In the genomic region with DNA sequence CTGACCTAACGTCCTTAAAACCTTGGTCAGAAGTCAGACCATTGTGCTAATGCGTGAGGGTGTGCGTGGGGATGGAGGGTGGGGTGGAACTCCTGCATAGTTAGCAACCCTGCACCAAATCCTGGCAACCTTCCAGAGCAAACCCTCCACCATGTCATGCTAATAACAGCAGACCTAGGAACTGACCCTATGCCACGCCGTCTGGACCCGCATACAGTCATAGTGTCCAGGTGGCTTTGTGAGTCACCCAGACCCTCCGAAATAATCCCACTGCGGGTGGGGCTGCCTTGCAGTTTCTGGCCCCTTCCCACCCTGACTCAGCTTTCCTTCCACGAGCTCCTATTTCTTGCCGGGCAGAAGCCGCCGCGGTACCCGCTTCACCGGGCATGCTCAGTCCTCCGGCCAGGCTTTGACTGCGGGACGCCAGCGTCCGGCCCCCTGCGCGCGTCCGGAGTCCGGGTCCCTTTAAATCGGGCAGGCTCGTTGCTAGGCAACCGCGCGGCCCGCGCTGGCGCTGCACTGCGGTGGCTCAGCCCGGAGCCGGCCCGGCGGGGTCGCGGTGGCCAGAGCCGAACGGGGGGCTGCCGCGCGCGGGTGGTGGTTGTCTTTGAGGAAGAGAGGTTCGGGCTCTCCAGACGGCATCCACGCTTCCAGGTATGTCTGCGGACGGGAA, we compare ENCODE assay signal across 8 cellular contexts.
DNase-seq lines count a peak whose midpoint lies in the region; ATAC-seq, FAIRE-seq and TF ChIP-seq lines count a peak whose summit lies in the region.

Gene CCDC160 (plus strand): TSS at position 493 of the 673 bp plus-strand sequence. CDS start 7,619 bp downstream, outside the sequence.

- no peak for ATAC-seq in GM21423 (IDR thresholded peaks at IDR 0.05; ENCODE audit: unreplicated experiment)

- DNase-seq in DMS 273 (lab: John Stamatoyannopoulos, UW; ENCODE audit: unreplicated experiment): peak; percentile 68
- no peak for DNase-seq in DMS 273 treated with DMSO at 0.1 percent for 48 hours (lab: John Stamatoyannopoulos, UW)
- DNase-seq in HTR-8/SVneo (ENCODE audit: insufficient read length, low spot score): peak; percentile 6
- peak; percentile 23 for DNase-seq in astrocyte of the spinal cord (ENCODE audit: low read depth, low spot score)
- peak; percentile 79 for DNase-seq in iPS-NIHi11 (ENCODE audit: low spot score)
- DNase-seq in GF-D8 (lab: John Stamatoyannopoulos, UW): no peak

- FAIRE-seq in HTR-8/SVneo (lab: Jason Lieb, UNC): no peak

- in situ Hi-C loops in astrocyte of the spinal cord (cut with HindIII; ENCODE audit: low sequenced_read_pairs): no loop called here

- H3K4me3 ChIP-seq in astrocyte of the spinal cord (ENCODE audit: low read depth, low read length): peak within 1 kb of the TSS; percentile 51
- peak within 1 kb of the TSS in 6 of 7 experiments; percentile 9 to 29 (median 18) for H3K4me3 ChIP-seq in skin epidermis

- H3K27ac ChIP-seq in skin epidermis: no peak within 1 kb of the TSS

- no peak for TF ChIP-seq CTCF in astrocyte of the spinal cord (IDR thresholded peaks at IDR 0.05; ENCODE audit: low read depth, low read length)

Comparison
In these comparisons a context has a peak if more than half of its experiments do, and no peak if none do; other contexts are left out.
1. DNase-seq: peak in DMS 273 (single experiment), HTR-8/SVneo (single experiment), astrocyte of the spinal cord (single experiment) and iPS-NIHi11 (single experiment); none in DMS 273 treated with DMSO at 0.1 percent for 48 hours (single experiment) and GF-D8 (single experiment).